ENCODE assay signal across 14 cellular contexts in genomic region chr2:217784996-217785543, GRCh38.
DNase-seq lines count a peak whose midpoint lies in the region; ATAC-seq, FAIRE-seq and TF ChIP-seq lines count a peak whose summit lies in the region.
"Had no signal": no experiment of that assay in that cellular context is flagged by ENCODE, and none has a peak within 500 bp of the region (broad histone marks: within the 10 kb centered on the region; RNA-seq: fewer than 3 reads in every experiment).

No MANE protein-coding gene starts in this region.

- peaks cover 6% of the 10 kb centered on the region for H3K9me3 Mint-ChIP-seq in type B pancreatic cell

- H3K4me1 ChIP-seq in A549, result no peaks in the 10 kb centered on the region
- no peaks in the 10 kb centered on the region for H3K4me1 ChIP-seq in right lobe of liver
- H3K4me1 ChIP-seq: BE2C had no signal

- ATAC-seq in A549 (peak; percentile 47 to 59), GM19397 (IDR thresholded peaks at IDR 0.05; ENCODE audit: unreplicated experiment) (peak; percentile 20), SK-N-SH treated with all-trans-retinoic acid at 6 μM for 48 hours (peak; percentile 53), right lobe of liver (peak in 3 of 4 donors; percentile 3 to 7 (median 4)), HG03108 (IDR thresholded peaks at IDR 0.05; ENCODE audit: unreplicated experiment) (no peak), HG03045 (IDR thresholded peaks at IDR 0.05; ENCODE audit: unreplicated experiment) (no peak)

- TF ChIP-seq RAD21 in A549 (conservative IDR thresholded peaks at IDR 0.05 in 1 of 2, IDR thresholded peaks at IDR 0.05 in 1 of 2), result no peak

- POLR2A ChIA-PET in A549 (lab: Yijun Ruan, JAX), result no interaction called here

- intact Hi-C loops in right lobe of liver (cut with DNase I), result loop anchor here (5.0 kb wide), 1 partner anchor 207 kb away; no protein-coding TSS in a partner anchor

- H3K27ac ChIP-seq in A549, result no peak overlapping the region
- no peak overlapping the region for H3K27ac ChIP-seq in right lobe of liver
- H3K27ac ChIP-seq: VCaP had no signal

- peaks cover 8% of the 10 kb centered on the region for H3K4me1 Mint-ChIP-seq in type B pancreatic cell (ENCODE audit: unreplicated experiment)

- H3K9me3 ChIP-seq in A549 (peaks cover 7% of the 10 kb centered on the region; the same call in 2 of the 3 replicates), right lobe of liver (no peaks in the 10 kb centered on the region)

- no peak for TF ChIP-seq EP300 in A549 (IDR thresholded peaks at IDR 0.05)

- peak overlapping the region; percentile 60; the same call in 2 of the 3 replicates for H3K4me2 ChIP-seq in A549

- no peak for FAIRE-seq in A549 (lab: Jason Lieb, UNC)
- FAIRE-seq: endometrium had no signal

- H3K4me3 ChIP-seq in A549 (no peak overlapping the region), right lobe of liver (no peak overlapping the region)

- TF ChIP-seq CTCF in A549 (IDR thresholded peaks at IDR 0.05) (no peak), right lobe of liver (IDR thresholded peaks at IDR 0.05) (no peak), type B pancreatic cell (conservative IDR thresholded peaks at IDR 0.05) (no peak)

- H3K27me3 Mint-ChIP-seq in type B pancreatic cell, result peaks cover 7% of the 10 kb centered on the region
- H3K27me3 Mint-ChIP-seq: stimulated activated memory B cell treated with anti-CD40 and anti-IgM and Interleukin-4, amounts not matched to agents 10 μg/mL and 1 μg/mL and 100 μg/mL, for 72 hours had no signal

- H3K27me3 ChIP-seq in right lobe of liver, result no peaks in the 10 kb centered on the region
- H3K27me3 ChIP-seq: BE2C had no signal

- TF ChIP-seq POLR2A in A549 (IDR thresholded peaks at IDR 0.05; ENCODE audit: low read length), result no peak
- TF ChIP-seq POLR2A in right lobe of liver (IDR thresholded peaks at IDR 0.05), result no peak

- CTCF ChIA-PET in A549 (lab: Yijun Ruan, JAX), result interaction anchor here (0.6 to 8.9 kb wide), 57 partner anchors 9 to 1720 kb away, joined by 3 to 282 read pairs (median 5); partner anchors contain the start of gene RUFY4

- 52% methylated on average over 14 of the region's 14 CpGs for WGBS in A549 (ENCODE audit: missing lambda C conversion rate)
- WGBS in right lobe of liver (ENCODE audit: insufficient coverage, low coverage, low lambda C conversion rate, missing lambda C conversion rate), result 67% methylated on average over 8 of the region's 14 CpGs

- peaks cover 0 to 12% (median 0%) of the 10 kb centered on the region in 4 donors for H3K36me3 ChIP-seq in right lobe of liver
- H3K36me3 ChIP-seq: BE2C had no signal

- DNase-seq in A549 (ENCODE audit: low read depth in 1 of 2, low spot score in 1 of 2) (no peak), right lobe of liver (no peak), HT-29 (ENCODE audit: low spot score) (no peak), type B pancreatic cell (ENCODE audit: extremely low spot score, unreplicated experiment) (no peak)

- peaks cover 5% of the 10 kb centered on the region for H3K36me3 Mint-ChIP-seq in type B pancreatic cell
- H3K36me3 Mint-ChIP-seq: stimulated activated memory B cell treated with anti-CD40 and anti-IgM and Interleukin-4, amounts not matched to agents 10 μg/mL and 1 μg/mL and 100 μg/mL, for 72 hours had no signal

- no peak overlapping the region for H3K27ac Mint-ChIP-seq in type B pancreatic cell
- H3K27ac Mint-ChIP-seq: memory B cell; progenitor cell of endocrine pancreas; stimulated activated memory B cell treated with anti-CD40 and anti-IgM and Interleukin-4, amounts not matched to agents 10 μg/mL and 1 μg/mL and 100 μg/mL, for 72 hours had no signal

- H3K4me3 Mint-ChIP-seq in type B pancreatic cell, result no peak overlapping the region
- H3K4me3 Mint-ChIP-seq: memory B cell; stimulated activated memory B cell treated with anti-CD40 and anti-IgM and Interleukin-4, amounts not matched to agents 10 μg/mL and 1 μg/mL and 100 μg/mL, for 72 hours had no signal

TF ChIP-seq in A549, 52 proteins besides CTCF, POLR2A, EP300 and RAD21 (continues in another document):
- TF ChIP-seq, protein P1, sequence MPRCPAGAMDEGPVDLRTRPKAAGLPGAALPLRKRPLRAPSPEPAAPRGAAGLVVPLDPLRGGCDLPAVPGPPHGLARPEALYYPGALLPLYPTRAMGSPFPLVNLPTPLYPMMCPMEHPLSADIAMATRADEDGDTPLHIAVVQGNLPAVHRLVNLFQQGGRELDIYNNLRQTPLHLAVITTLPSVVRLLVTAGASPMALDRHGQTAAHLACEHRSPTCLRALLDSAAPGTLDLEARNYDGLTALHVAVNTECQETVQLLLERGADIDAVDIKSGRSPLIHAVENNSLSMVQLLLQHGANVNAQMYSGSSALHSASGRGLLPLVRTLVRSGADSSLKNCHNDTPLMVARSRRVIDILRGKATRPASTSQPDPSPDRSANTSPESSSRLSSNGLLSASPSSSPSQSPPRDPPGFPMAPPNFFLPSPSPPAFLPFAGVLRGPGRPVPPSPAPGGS (IDR thresholded peaks at IDR 0.05), result no peak
- TF ChIP-seq RARB (CRISPR knock-in tag; IDR thresholded peaks at IDR 0.05), result no peak
- TF ChIP-seq ZNF302 (CRISPR knock-in tag; IDR thresholded peaks at IDR 0.05), result no peak
- TF ChIP-seq RNF2 (IDR thresholded peaks at IDR 0.05; ENCODE audit: borderline replicate concordance, low read depth), result no peak
- no peak for TF ChIP-seq MYC (IDR thresholded peaks at IDR 0.05; ENCODE audit: borderline replicate concordance, low read length)
- TF ChIP-seq SMC3 (IDR thresholded peaks at IDR 0.05), result no peak
- no peak for TF ChIP-seq HOXB13 (CRISPR knock-in tag; IDR thresholded peaks at IDR 0.05; ENCODE audit: low read depth)
- no peak for TF ChIP-seq CHD4 (IDR thresholded peaks at IDR 0.05; ENCODE audit: borderline replicate concordance)
- TF ChIP-seq GATA3 (IDR thresholded peaks at IDR 0.05; ENCODE audit: borderline replicate concordance), result no peak
- TF ChIP-seq, protein P2, sequence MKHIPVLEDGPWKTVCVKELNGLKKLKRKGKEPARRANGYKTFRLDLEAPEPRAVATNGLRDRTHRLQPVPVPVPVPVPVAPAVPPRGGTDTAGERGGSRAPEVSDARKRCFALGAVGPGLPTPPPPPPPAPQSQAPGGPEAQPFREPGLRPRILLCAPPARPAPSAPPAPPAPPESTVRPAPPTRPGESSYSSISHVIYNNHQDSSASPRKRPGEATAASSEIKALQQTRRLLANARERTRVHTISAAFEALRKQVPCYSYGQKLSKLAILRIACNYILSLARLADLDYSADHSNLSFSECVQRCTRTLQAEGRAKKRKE (CRISPR knock-in tag; IDR thresholded peaks at IDR 0.05; ENCODE audit: low read depth), result no peak
- TF ChIP-seq ZFP36 (IDR thresholded peaks at IDR 0.05; ENCODE audit: borderline replicate concordance, partially characterized antibody), result no peak
- TF ChIP-seq HEYL (CRISPR knock-in tag; IDR thresholded peaks at IDR 0.05), result no peak
- TF ChIP-seq JUN (IDR thresholded peaks at IDR 0.05), result no peak
- TF ChIP-seq HOXA7 (CRISPR knock-in tag; IDR thresholded peaks at IDR 0.05), result no peak
- TF ChIP-seq ZC3H11A (IDR thresholded peaks at IDR 0.05), result no peak
- TF ChIP-seq EHMT2 (IDR thresholded peaks at IDR 0.05; ENCODE audit: low read depth), result no peak
- TF ChIP-seq MAFK (IDR thresholded peaks at IDR 0.05; ENCODE audit: partially characterized antibody), result no peak

TF ChIP-seq in SK-N-SH treated with all-trans-retinoic acid at 6 μM for 48 hours, 23 proteins besides CTCF, POLR2A, EP300 and RAD21:
- TF ChIP-seq, protein P3, sequence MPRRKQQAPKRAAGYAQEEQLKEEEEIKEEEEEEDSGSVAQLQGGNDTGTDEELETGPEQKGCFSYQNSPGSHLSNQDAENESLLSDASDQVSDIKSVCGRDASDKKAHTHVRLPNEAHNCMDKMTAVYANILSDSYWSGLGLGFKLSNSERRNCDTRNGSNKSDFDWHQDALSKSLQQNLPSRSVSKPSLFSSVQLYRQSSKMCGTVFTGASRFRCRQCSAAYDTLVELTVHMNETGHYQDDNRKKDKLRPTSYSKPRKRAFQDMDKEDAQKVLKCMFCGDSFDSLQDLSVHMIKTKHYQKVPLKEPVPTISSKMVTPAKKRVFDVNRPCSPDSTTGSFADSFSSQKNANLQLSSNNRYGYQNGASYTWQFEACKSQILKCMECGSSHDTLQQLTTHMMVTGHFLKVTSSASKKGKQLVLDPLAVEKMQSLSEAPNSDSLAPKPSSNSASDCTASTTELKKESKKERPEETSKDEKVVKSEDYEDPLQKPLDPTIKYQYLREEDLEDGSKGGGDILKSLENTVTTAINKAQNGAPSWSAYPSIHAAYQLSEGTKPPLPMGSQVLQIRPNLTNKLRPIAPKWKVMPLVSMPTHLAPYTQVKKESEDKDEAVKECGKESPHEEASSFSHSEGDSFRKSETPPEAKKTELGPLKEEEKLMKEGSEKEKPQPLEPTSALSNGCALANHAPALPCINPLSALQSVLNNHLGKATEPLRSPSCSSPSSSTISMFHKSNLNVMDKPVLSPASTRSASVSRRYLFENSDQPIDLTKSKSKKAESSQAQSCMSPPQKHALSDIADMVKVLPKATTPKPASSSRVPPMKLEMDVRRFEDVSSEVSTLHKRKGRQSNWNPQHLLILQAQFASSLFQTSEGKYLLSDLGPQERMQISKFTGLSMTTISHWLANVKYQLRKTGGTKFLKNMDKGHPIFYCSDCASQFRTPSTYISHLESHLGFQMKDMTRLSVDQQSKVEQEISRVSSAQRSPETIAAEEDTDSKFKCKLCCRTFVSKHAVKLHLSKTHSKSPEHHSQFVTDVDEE (CRISPR knock-in tag; IDR thresholded peaks at IDR 0.05), result no peak
- no peak for TF ChIP-seq CSRNP3 (CRISPR knock-in tag; IDR thresholded peaks at IDR 0.05)

Comparison
In these comparisons a context has a peak if more than half of its experiments do, and no peak if none do; other contexts are left out.
1. ATAC-seq: peak in A549 (2 of 2), GM19397 (single experiment), SK-N-SH treated with all-trans-retinoic acid at 6 μM for 48 hours (single experiment) and right lobe of liver (3 of 4); none in HG03108 (single experiment) and HG03045 (single experiment).